In genomic region chr15:66661432-66662096, GRCh38 we compare ENCODE assay signal across 2 cellular contexts.
TF ChIP-seq lines count a peak whose summit lies in the region.

No MANE protein-coding gene starts in this region.

TF ChIP-seq in GM23338, 12 proteins besides CTCF, POLR2A, EP300 and RAD21:
- no peak for TF ChIP-seq ETS1 (IDR thresholded peaks at IDR 0.05)
- TF ChIP-seq EZH2phosphoT487 (IDR thresholded peaks at IDR 0.05; ENCODE audit: unreplicated experiment) = no peak
- no peak for TF ChIP-seq ZNF114 (CRISPR knock-in tag; IDR thresholded peaks at IDR 0.05)
- TF ChIP-seq STAT1 (IDR thresholded peaks at IDR 0.05; ENCODE audit: unreplicated experiment) = no peak
- TF ChIP-seq EZH2 (IDR thresholded peaks at IDR 0.05; ENCODE audit: low read depth, unreplicated experiment) = no peak
- TF ChIP-seq NANOG (IDR thresholded peaks at IDR 0.05; ENCODE audit: borderline replicate concordance) = no peak
- no peak for TF ChIP-seq POLR2AphosphoS5 (IDR thresholded peaks at IDR 0.05; ENCODE audit: low read depth)
- no peak for TF ChIP-seq ZNF462 (CRISPR knock-in tag; IDR thresholded peaks at IDR 0.05)
- no peak for TF ChIP-seq ZNF331 (CRISPR knock-in tag; IDR thresholded peaks at IDR 0.05; ENCODE audit: low read depth)
- TF ChIP-seq REST (IDR thresholded peaks at IDR 0.05; ENCODE audit: unreplicated experiment) = no peak
- no peak for TF ChIP-seq CREB1 (CRISPR knock-in tag; IDR thresholded peaks at IDR 0.05; ENCODE audit: low read depth)
- no peak for TF ChIP-seq JUNB (IDR thresholded peaks at IDR 0.05; ENCODE audit: unreplicated experiment)
TF ChIP-seq in GM23338: peak in this region for 0.

TF ChIP-seq in H1, 55 proteins besides CTCF, POLR2A, EP300 and RAD21:
- TF ChIP-seq TAF1 (IDR thresholded peaks at IDR 0.05; ENCODE audit: low read depth, low read length) = no peak
- TF ChIP-seq SIX5 (IDR thresholded peaks at IDR 0.05; ENCODE audit: low read depth, low read length) = no peak
- no peak for TF ChIP-seq NANOG (IDR thresholded peaks at IDR 0.05; ENCODE audit: insufficient read depth, low read depth, low read length, poor library complexity, severe bottlenecking)
- TF ChIP-seq EGR1 (IDR thresholded peaks at IDR 0.05; ENCODE audit: borderline replicate concordance, low read depth, low read length) = no peak
- TF ChIP-seq TCF12 (IDR thresholded peaks at IDR 0.05; ENCODE audit: low read depth, low read length) = no peak
- no peak for TF ChIP-seq CHD7 (IDR thresholded peaks at IDR 0.05; ENCODE audit: insufficient replicate concordance, low read length)
- no peak for TF ChIP-seq SP2 (IDR thresholded peaks at IDR 0.05; ENCODE audit: low read length)
- TF ChIP-seq CBX5 (IDR thresholded peaks at IDR 0.05; ENCODE audit: low read depth, low read length) = no peak
- TF ChIP-seq E2F6 (IDR thresholded peaks at IDR 0.05) = no peak
- no peak for TF ChIP-seq PHF8 (conservative IDR thresholded peaks at IDR 0.05; ENCODE audit: low read depth, low read length)
- no peak for TF ChIP-seq BRCA1 (IDR thresholded peaks at IDR 0.05; ENCODE audit: low read depth, low read length)
- TF ChIP-seq SIRT6 (IDR thresholded peaks at IDR 0.05; ENCODE audit: low read length) = no peak
- TF ChIP-seq SAP30 (IDR thresholded peaks at IDR 0.05; ENCODE audit: insufficient read depth, insufficient replicate concordance, low read length) = no peak
